ENCODE assay signal across 12 cellular contexts in genomic region chr1:245056913-245057312, GRCh38.
"Had no signal": no experiment of that assay in that cellular context is flagged by ENCODE, and none has a peak within 500 bp of the region (broad histone marks: within the 10 kb centered on the region; RNA-seq: fewer than 3 reads in every experiment).

No MANE protein-coding gene starts in this region.

- H3K9me3 ChIP-seq: ovary, uterus had no signal

- H3K4me1 ChIP-seq: uterus had no signal

- H3K36me3 ChIP-seq: ovary, uterus had no signal

- H3K4me3 ChIP-seq: ovary, uterus had no signal

- H3K27ac ChIP-seq: ovary, uterus had no signal

- ATAC-seq: activated CD8-positive, alpha-beta memory T cell treated with anti-CD3 and anti-CD28 coated beads, Interleukin-2, amount 10 ng/mL, durations not matched to agents 7 days and 5 days; effector memory CD8-positive, alpha-beta T cell had no signal

- DNase-seq: activated CD4-positive, alpha-beta T cell treated with anti-CD3 and anti-CD28 coated beads, Interleukin-2, amount 50 U/mL, for 48 hours; activated CD4-positive, CD25-positive, alpha-beta regulatory T cell treated with anti-CD3 and anti-CD28 coated beads, Interleukin-2, amount 50 U/mL, for 72 hours; activated CD8-positive, alpha-beta memory T cell treated with anti-CD3 and anti-CD28 coated beads, Interleukin-2, amount 10 ng/mL, durations not matched to agents 7 days and 5 days; activated gamma-delta T cell; activated T-cell treated with anti-CD3 and anti-CD28 coated beads, Interleukin-2, amount 50 U/mL, for 48 hours; amygdala; cerebellar nuclear complex; effector memory CD8-positive, alpha-beta T cell; hippocampal formation; ovary; stimulated activated CD4-positive, alpha-beta T cell treated with anti-CD3 and anti-CD28 coated beads, Interleukin-4, amount 100 ng/mL, for 24 hours; uterus had no signal

- H3K27me3 ChIP-seq: ovary, uterus had no signal
